Comparison of ENCODE assay signal across 26 cellular contexts in the genomic region with DNA sequence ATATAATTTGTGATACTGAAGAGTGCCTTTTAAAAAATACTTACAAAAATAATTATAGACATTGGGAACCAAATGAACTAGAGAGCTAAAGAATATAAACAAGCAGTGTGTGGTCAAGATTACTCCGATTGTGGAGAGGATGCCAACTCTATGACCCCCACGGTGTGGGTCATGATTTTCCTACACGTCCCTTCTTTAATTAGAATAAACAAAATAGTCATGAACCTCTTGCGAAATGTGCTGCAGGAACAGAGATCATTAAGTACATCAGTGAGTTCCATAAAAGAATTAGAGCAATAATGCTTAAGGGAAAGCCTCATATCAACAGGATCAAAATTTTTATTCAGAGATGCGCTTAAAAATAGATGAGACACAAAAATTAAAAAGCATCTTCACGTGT.
DNase-seq lines count a peak whose midpoint lies in the region; ATAC-seq, FAIRE-seq and TF ChIP-seq lines count a peak whose summit lies in the region.
"Had no signal": no experiment of that assay in that cellular context is flagged by ENCODE, and none has a peak within 500 bp of the region (broad histone marks: within the 10 kb centered on the region; RNA-seq: fewer than 3 reads in every experiment).

No MANE protein-coding gene starts in this region.

- FAIRE-seq in HepG2 (lab: Jason Lieb, UNC) = no peak
- FAIRE-seq: A204.1, K562 had no signal

- intact Hi-C loops in HepG2 (cut with micrococcal nuclease; ENCODE audit: unreplicated experiment) = no loop called here

- no peak for TF ChIP-seq POLR2A in HepG2 (IDR thresholded peaks at IDR 0.05; ENCODE audit: insufficient read depth in 1 of 2, low read depth in 2 of 2, low read length in 2 of 2)

- no peak for TF ChIP-seq RAD21 in liver (IDR thresholded peaks at IDR 0.05)
- TF ChIP-seq RAD21 in HepG2 (CRISPR knock-in tag; IDR thresholded peaks at IDR 0.05) = no peak

- ATAC-seq in HepG2 = no peak
- ATAC-seq in activated naive CD4-positive, alpha-beta T cell treated with anti-CD3 and anti-CD28 coated beads, Interleukin-2, amount 50 U/mL, for 72 hours = no peak
- no peak for ATAC-seq in HG03432 (IDR thresholded peaks at IDR 0.05; ENCODE audit: unreplicated experiment)
- ATAC-seq: activated T-cell treated with anti-CD3 and anti-CD28 coated beads, Interleukin-2, amount 50 U/mL, for 4 hours; K562; Panc1 had no signal

- 48% methylated on average over 6 of the region's 6 CpGs for WGBS in liver
- WGBS in HepG2 (ENCODE audit: low lambda C conversion rate) = 4% methylated on average over 6 of the region's 6 CpGs

- peaks cover 6 to 7% of the 10 kb centered on the region in 2 donors for H3K36me3 Mint-ChIP-seq in activated naive CD4-positive, alpha-beta T cell treated with anti-CD3 and anti-CD28 coated beads, Interleukin-2, amount 50 U/mL, for 72 hours

- no peak overlapping the region for H2AFZ ChIP-seq in HepG2 (ENCODE audit: low read length)

- H3K27ac Mint-ChIP-seq in activated naive CD4-positive, alpha-beta T cell treated with anti-CD3 and anti-CD28 coated beads, Interleukin-2, amount 50 U/mL, for 72 hours = no peak overlapping the region

- H3K4me3 ChIP-seq in liver (ENCODE audit: low read depth in 1 of 3, low read length in 3 of 3) (no peak overlapping the region), HepG2 (replicated peaks in 1 of 3; ENCODE audit: insufficient read depth in 1 of 3, low read depth in 2 of 3, low read length in 3 of 3) (no peak overlapping the region), choroid plexus epithelial cell (ENCODE audit: low read depth, low read length) (no peak overlapping the region), fibroblast of villous mesenchyme (ENCODE audit: low read depth, low read length) (no peak overlapping the region)
- H3K4me3 ChIP-seq: K562, prostate gland, skin epidermis, upper lobe of left lung had no signal

- H3K27ac ChIP-seq in liver (ENCODE audit: low read depth in 1 of 2, low read length in 2 of 2) (no peak overlapping the region), HepG2 (ENCODE audit: extremely low read length, insufficient read depth, low read length) (no peak overlapping the region)
- H3K27ac ChIP-seq: neutrophil, prostate gland, skin epidermis, upper lobe of left lung had no signal

- H3K27me3 ChIP-seq in liver (ENCODE audit: control insufficient read depth in 4 of 4, insufficient read depth in 4 of 4, low read length in 3 of 4) (no peaks in the 10 kb centered on the region), HepG2 (ENCODE audit: control insufficient read depth in 1 of 2, insufficient read depth in 2 of 2, low read length in 2 of 2) (no peaks in the 10 kb centered on the region)
- H3K27me3 ChIP-seq: BE2C, neutrophil, upper lobe of left lung had no signal

- TF ChIP-seq EP300 in HepG2 (IDR thresholded peaks at IDR 0.05; ENCODE audit: low read depth in 2 of 2, low read length in 2 of 2) = no peak
- no peak for TF ChIP-seq EP300 in HepG2 (CRISPR knock-in tag; IDR thresholded peaks at IDR 0.05; ENCODE audit: borderline replicate concordance)

- H3K4me2 ChIP-seq in HepG2 (ENCODE audit: low read depth, low read length) = no peak overlapping the region

- TF ChIP-seq CTCF in liver (IDR thresholded peaks at IDR 0.05; ENCODE audit: low read depth, low read length, missing input control) (no peak), HepG2 (CRISPR knock-in tag; IDR thresholded peaks at IDR 0.05) (no peak), choroid plexus epithelial cell (conservative IDR thresholded peaks at IDR 0.05; ENCODE audit: low read depth, low read length) (no peak), fibroblast of villous mesenchyme (IDR thresholded peaks at IDR 0.05; ENCODE audit: insufficient read depth, low read depth, low read length) (no peak)

- H3K36me3 ChIP-seq in liver (ENCODE audit: control insufficient read depth in 4 of 4, insufficient read depth in 3 of 4, low read depth in 1 of 4, low read length in 3 of 4) = no peaks in the 10 kb centered on the region
- no peaks in the 10 kb centered on the region for H3K36me3 ChIP-seq in HepG2 (replicated peaks in 1 of 2; ENCODE audit: control insufficient read depth in 1 of 2, insufficient read depth in 2 of 2, low read length in 2 of 2)
- H3K36me3 ChIP-seq: BE2C, neutrophil, prostate gland, upper lobe of left lung had no signal

- BruUV-seq in HepG2 (replicated peaks; lab: Mats Ljungman, UMichigan) = no TSS peak

- DNase-seq in HepG2 (ENCODE audit: low spot score) (no peak), choroid plexus epithelial cell (ENCODE audit: low read depth) (peak; percentile 93), fibroblast of villous mesenchyme (ENCODE audit: low read depth) (peak; percentile 59), SK-N-DZ (ENCODE audit: low spot score) (no peak)
- no peak for DNase-seq in activated naive CD4-positive, alpha-beta T cell treated with anti-CD3 and anti-CD28 coated beads, Interleukin-2, amount 50 U/mL, for 72 hours (ENCODE audit: low spot score in 2 of 2)
- no peak for DNase-seq in activated CD8-positive, alpha-beta memory T cell treated with anti-CD3 and anti-CD28 coated beads, Interleukin-2, amount 50 U/mL, for 4 hours
- DNase-seq: activated CD4-positive, alpha-beta T cell treated with anti-CD3 and anti-CD28 coated beads for 1 hour; activated T-cell treated with anti-CD3 and anti-CD28 coated beads, Interleukin-2, amount 50 U/mL, for 4 hours; amniotic stem cell; BE2C; DMS53; erythroblast; GDM1; glutamatergic neuron; kidney glomerular epithelial cell; NCI-H1436 treated with DMSO at 0.1 percent for 48 hours; NCI-H524; upper lobe of left lung had no signal

- H3K9me3 ChIP-seq in liver (ENCODE audit: control insufficient read depth in 4 of 4, low read length in 3 of 4) (peaks cover 0 to 5% (median 0%) of the 10 kb centered on the region in 4 donors), HepG2 (ENCODE audit: low read length) (no peaks in the 10 kb centered on the region)
- H3K9me3 ChIP-seq: BE2C, neutrophil, prostate gland had no signal

- in situ Hi-C loops in HepG2 (cut with HindIII; ENCODE audit: extremely low pct_ligation_motif_present, low pct_unique_long_range_greater_than_20kb) = no loop called here

- H3K9me3 Mint-ChIP-seq in activated naive CD4-positive, alpha-beta T cell treated with anti-CD3 and anti-CD28 coated beads, Interleukin-2, amount 50 U/mL, for 72 hours = peaks cover 21 to 30% of the 10 kb centered on the region in 2 donors

- H4K20me1 ChIP-seq in HepG2 (ENCODE audit: insufficient read depth, low read length) = no peaks in the 10 kb centered on the region

- POLR2A ChIA-PET in HepG2 (lab: Yijun Ruan, JAX) = no interaction called here

- CTCF ChIA-PET in HepG2 (lab: Yijun Ruan, JAX; ENCODE audit: low intra/inter-chr PET ratio, low total read pairs) = no interaction called here

- H3K4me1 ChIP-seq in liver (ENCODE audit: control insufficient read depth in 4 of 4, insufficient read depth in 4 of 4, low read length in 3 of 4) = no peaks in the 10 kb centered on the region
- no peaks in the 10 kb centered on the region for H3K4me1 ChIP-seq in HepG2 (ENCODE audit: insufficient read depth, low read length)
- H3K4me1 ChIP-seq: BE2C, prostate gland, upper lobe of left lung had no signal

- no peaks in the 10 kb centered on the region for H3K79me2 ChIP-seq in HepG2 (ENCODE audit: insufficient read depth, low read length)

- H3K9ac ChIP-seq in liver (ENCODE audit: low read depth in 1 of 2, low read length in 2 of 2) (no peak overlapping the region), HepG2 (ENCODE audit: insufficient read depth, low read depth, low read length) (no peak overlapping the region)

TF ChIP-seq in liver, 16 proteins besides CTCF, POLR2A, EP300 and RAD21 (continues in another document):
- TF ChIP-seq, protein P1, sequence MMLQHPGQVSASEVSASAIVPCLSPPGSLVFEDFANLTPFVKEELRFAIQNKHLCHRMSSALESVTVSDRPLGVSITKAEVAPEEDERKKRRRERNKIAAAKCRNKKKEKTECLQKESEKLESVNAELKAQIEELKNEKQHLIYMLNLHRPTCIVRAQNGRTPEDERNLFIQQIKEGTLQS (IDR thresholded peaks at IDR 0.05) = no peak
- TF ChIP-seq NR2F2 (IDR thresholded peaks at IDR 0.05) (peak; percentile 28), HNF4G (IDR thresholded peaks at IDR 0.05) (no peak), FOXA2 (IDR thresholded peaks at IDR 0.05) (no peak), GABPA (IDR thresholded peaks at IDR 0.05 in 1 of 2, conservative IDR thresholded peaks at IDR 0.05 in 1 of 2) (no peak)
- TF ChIP-seq, protein P2, sequence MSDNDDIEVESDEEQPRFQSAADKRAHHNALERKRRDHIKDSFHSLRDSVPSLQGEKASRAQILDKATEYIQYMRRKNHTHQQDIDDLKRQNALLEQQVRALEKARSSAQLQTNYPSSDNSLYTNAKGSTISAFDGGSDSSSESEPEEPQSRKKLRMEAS (IDR thresholded peaks at IDR 0.05) = no peak

TF ChIP-seq in HepG2, 621 proteins besides CTCF, POLR2A, EP300 and RAD21:
- no peak for TF ChIP-seq ARNT2 (CRISPR knock-in tag; IDR thresholded peaks at IDR 0.05; ENCODE audit: low read depth)

Comparison
In these comparisons a context has a peak if more than half of its experiments do, and no peak if none do; other contexts are left out.
1. DNase-seq: peak in choroid plexus epithelial cell (single experiment) and fibroblast of villous mesenchyme (single experiment); none in HepG2 (single experiment), activated naive CD4-positive, alpha-beta T cell treated with anti-CD3 and anti-CD28 coated beads, Interleukin-2, amount 50 U/mL, for 72 hours (0 of 2), activated CD8-positive, alpha-beta memory T cell treated with anti-CD3 and anti-CD28 coated beads, Interleukin-2, amount 50 U/mL, for 4 hours (single experiment) and SK-N-DZ (single experiment).